ENCODE assay signal across 12 cellular contexts in genomic region chrX:147899715-147900114, GRCh38. TPM values are rescaled to one million over a fixed set of nuclear protein-coding genes. Genes with fewer than 3 reads are reported as not detected.
DNase-seq lines count a peak whose midpoint lies in the region; ATAC-seq and TF ChIP-seq lines count a peak whose summit lies in the region.
"Had no signal": no experiment of that assay in that cellular context is flagged by ENCODE, and none has a peak within 500 bp of the region (broad histone marks: within the 10 kb centered on the region; RNA-seq: fewer than 3 reads in every experiment).

No MANE protein-coding gene starts in this region.

- H3K9ac ChIP-seq in smooth muscle cell (ENCODE audit: low read depth) = no peak overlapping the region
- H3K9ac ChIP-seq in neural progenitor cell = no peak overlapping the region

- H3K9me3 ChIP-seq in smooth muscle cell (replicated peaks; ENCODE audit: low read depth) (no peaks in the 10 kb centered on the region), neural progenitor cell (ENCODE audit: low read depth) (no peaks in the 10 kb centered on the region)

- no peaks in the 10 kb centered on the region for H3K4me1 ChIP-seq in smooth muscle cell (ENCODE audit: low read depth)
- no peaks in the 10 kb centered on the region for H3K4me1 ChIP-seq in neural progenitor cell

- H3K79me2 ChIP-seq in smooth muscle cell (ENCODE audit: low read depth) (no peaks in the 10 kb centered on the region), neural progenitor cell (ENCODE audit: low read depth) (no peaks in the 10 kb centered on the region)

- H3K27ac Mint-ChIP-seq in neural progenitor cell (no peak overlapping the region), CD14-positive monocyte (no peak overlapping the region)
- H3K27ac Mint-ChIP-seq: activated naive CD8-positive, alpha-beta T cell treated with anti-CD3 and anti-CD28 coated beads, Interleukin-2, amount 50 U/mL, for 24 hours; naive thymus-derived CD4-positive, alpha-beta T cell; stimulated activated naive CD8-positive, alpha-beta T cell treated with anti-CD3 and anti-CD28 coated beads, Interleukin-15, Interleukin-2, amounts not matched to agents 100 ng/mL and 50 ng/mL, for 24 hours had no signal

- no peak overlapping the region for H2AFZ ChIP-seq in smooth muscle cell (ENCODE audit: low read depth)
- H2AFZ ChIP-seq in neural progenitor cell (replicated peaks) = no peak overlapping the region

- no peak overlapping the region for H3K4me2 ChIP-seq in smooth muscle cell
- no peak overlapping the region for H3K4me2 ChIP-seq in neural progenitor cell

- DNase-seq in M059J (ENCODE audit: low read depth) (peak; percentile 67), smooth muscle cell (lab: John Stamatoyannopoulos, UW; ENCODE audit: unreplicated experiment) (no peak), neural progenitor cell (ENCODE audit: low spot score) (no peak), CD14-positive monocyte (ENCODE audit: low spot score) (no peak), mucosa of gallbladder (ENCODE audit: low spot score) (no peak)
- DNase-seq: activated CD4-positive, alpha-beta T cell treated with anti-CD3 and anti-CD28 coated beads, Interleukin-2, amount 50 U/mL, for 48 hours; activated naive CD8-positive, alpha-beta T cell treated with anti-CD3 and anti-CD28 coated beads, Interleukin-2, amount 50 U/mL, for 24 hours; naive thymus-derived CD4-positive, alpha-beta T cell had no signal

- H3F3A ChIP-seq in smooth muscle cell (ENCODE audit: low read depth) (no peaks in the 10 kb centered on the region), neural progenitor cell (ENCODE audit: low read depth) (no peaks in the 10 kb centered on the region)

- H3K27me3 ChIP-seq in smooth muscle cell (ENCODE audit: low read depth) = no peaks in the 10 kb centered on the region
- no peaks in the 10 kb centered on the region for H3K27me3 ChIP-seq in neural progenitor cell

- intact Hi-C loops in CD14-positive monocyte (cut with micrococcal nuclease) = no loop called here

- H3K9me3 Mint-ChIP-seq in neural progenitor cell (peaks cover 12% of the 10 kb centered on the region), CD14-positive monocyte (peaks cover 5 to 11% (median 7%) of the 10 kb centered on the region in 7 donors)
- H3K9me3 Mint-ChIP-seq: activated naive CD8-positive, alpha-beta T cell treated with anti-CD3 and anti-CD28 coated beads, Interleukin-2, amount 50 U/mL, for 24 hours; stimulated activated naive CD8-positive, alpha-beta T cell treated with anti-CD3 and anti-CD28 coated beads, Interleukin-15, Interleukin-2, amounts not matched to agents 100 ng/mL and 50 ng/mL, for 24 hours had no signal

- TF ChIP-seq CTCF in smooth muscle cell (IDR thresholded peaks at IDR 0.05; ENCODE audit: borderline replicate concordance, insufficient read depth, poor library complexity, severe bottlenecking) = no peak
- TF ChIP-seq CTCF in neural progenitor cell (IDR thresholded peaks at IDR 0.05) = no peak
- no peak for TF ChIP-seq CTCF in CD14-positive monocyte (IDR thresholded peaks at IDR 0.05)

- no peak overlapping the region for H3K4me3 Mint-ChIP-seq in neural progenitor cell
- no peak overlapping the region for H3K4me3 Mint-ChIP-seq in CD14-positive monocyte
- H3K4me3 Mint-ChIP-seq: activated naive CD8-positive, alpha-beta T cell treated with anti-CD3 and anti-CD28 coated beads, Interleukin-2, amount 50 U/mL, for 24 hours; naive thymus-derived CD4-positive, alpha-beta T cell; stimulated activated naive CD8-positive, alpha-beta T cell treated with anti-CD3 and anti-CD28 coated beads, Interleukin-15, Interleukin-2, amounts not matched to agents 100 ng/mL and 50 ng/mL, for 24 hours had no signal

- ATAC-seq in GM19351 (IDR thresholded peaks at IDR 0.05; ENCODE audit: unreplicated experiment) (peak; percentile 81), HG02840 (IDR thresholded peaks at IDR 0.05; ENCODE audit: low FRiP score, unreplicated experiment) (peak; percentile 80)
- ATAC-seq: activated naive CD8-positive, alpha-beta T cell treated with anti-CD3 and anti-CD28 coated beads, Interleukin-2, amount 50 U/mL, for 24 hours; naive thymus-derived CD4-positive, alpha-beta T cell; Right ventricle myocardium inferior had no signal

- no peaks in the 10 kb centered on the region for H3K36me3 ChIP-seq in smooth muscle cell (ENCODE audit: low read depth)
- no peaks in the 10 kb centered on the region for H3K36me3 ChIP-seq in neural progenitor cell

- H4K20me1 ChIP-seq in smooth muscle cell (ENCODE audit: low read depth) = no peaks in the 10 kb centered on the region
- H4K20me1 ChIP-seq in neural progenitor cell (ENCODE audit: low read depth) = no peaks in the 10 kb centered on the region

- whole genome bisulfite sequencing in smooth muscle cell (ENCODE audit: low lambda C conversion rate) = 74% methylated on average over 2 of the region's 2 CpGs

- H3K27ac ChIP-seq in smooth muscle cell (ENCODE audit: low read depth) (peak overlapping the region; percentile 6), neural progenitor cell (no peak overlapping the region)

- H3K27me3 Mint-ChIP-seq in neural progenitor cell (ENCODE audit: insufficient read depth, low read depth) (no peaks in the 10 kb centered on the region), CD14-positive monocyte (ENCODE audit: low read depth in 3 of 3) (peaks cover 5 to 15% (median 8%) of the 10 kb centered on the region in 3 donors)
- H3K27me3 Mint-ChIP-seq: activated naive CD8-positive, alpha-beta T cell treated with anti-CD3 and anti-CD28 coated beads, Interleukin-2, amount 50 U/mL, for 24 hours had no signal

- H3K36me3 Mint-ChIP-seq in neural progenitor cell = no peaks in the 10 kb centered on the region
- no peaks in the 10 kb centered on the region for H3K36me3 Mint-ChIP-seq in CD14-positive monocyte
- H3K36me3 Mint-ChIP-seq: naive thymus-derived CD4-positive, alpha-beta T cell had no signal

- H3K4me3 ChIP-seq in smooth muscle cell (no peak overlapping the region), neural progenitor cell (no peak overlapping the region)

- H3K4me1 Mint-ChIP-seq in neural progenitor cell = peaks cover 2% of the 10 kb centered on the region
- peaks cover 5% of the 10 kb centered on the region for H3K4me1 Mint-ChIP-seq in CD14-positive monocyte

RNA-seq across cellular contexts. Expression of gene FMR1, which starts 12.0 kb away (rescaled TPM):
- 40.0 and 60.7 TPM in 2 replicates for total RNA-seq in M059J (2014; rRNA removed; shearing (Covaris generic))
- total RNA-seq in smooth muscle cell (35.3 and 52.2 TPM in 2 replicates), neural progenitor cell (ENCODE audit: low replicate concordance) (43.8 and 61.1 TPM in 2 replicates), mucosa of gallbladder (36.7 TPM)
- polyA plus RNA-seq in smooth muscle cell (13.9 and 25.1 TPM in 2 replicates), CD14-positive monocyte (1 to 10 TPM; 3.7 to 5.1 TPM)
